In the genomic region with DNA sequence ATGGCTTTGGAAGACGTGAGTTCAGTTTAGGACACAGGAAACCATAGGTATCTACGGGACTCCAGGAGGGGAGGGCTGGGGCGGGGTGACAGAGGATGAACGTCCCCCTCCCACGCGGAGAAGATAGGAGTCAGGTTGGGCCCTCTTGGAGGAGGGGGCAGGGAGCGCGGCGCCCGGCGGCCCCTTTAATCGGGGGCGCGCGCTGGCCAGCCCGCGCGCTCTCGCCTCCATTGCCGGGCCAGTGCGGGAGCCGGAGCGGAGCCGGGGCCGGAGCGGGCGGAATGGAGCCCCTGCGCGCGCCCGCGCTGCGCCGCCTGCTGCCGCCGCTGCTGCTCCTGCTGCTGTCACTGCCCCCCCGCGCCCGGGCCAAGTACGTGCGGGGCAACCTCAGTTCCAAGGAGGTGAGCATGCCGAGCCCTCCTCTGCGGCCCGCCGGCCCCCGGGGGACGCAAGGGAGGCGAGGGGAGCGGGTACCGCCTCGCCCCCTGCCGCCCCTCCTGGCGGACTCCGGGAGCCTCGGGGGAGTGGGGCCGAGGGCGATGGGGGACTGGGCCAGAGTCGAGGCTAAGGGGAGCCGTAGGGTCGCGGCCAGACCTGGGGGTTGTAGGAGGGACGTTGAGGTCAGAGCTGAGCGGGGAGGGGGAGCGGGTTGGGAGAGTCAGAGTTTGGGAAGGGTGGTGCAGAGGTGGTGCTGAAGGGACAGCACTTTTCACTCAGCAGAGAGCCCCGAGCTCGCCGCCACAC, we compare ENCODE assay signal across 8 cellular contexts. TPM values are rescaled to one million over a fixed set of nuclear protein-coding genes. Genes with fewer than 3 reads are reported as not detected.
DNase-seq lines count a peak whose midpoint lies in the region; ATAC-seq, FAIRE-seq and TF ChIP-seq lines count a peak whose summit lies in the region.

TSS of gene TMEM145 (plus strand) at position 214 of the 744 bp plus-strand sequence. CDS start at position 282, 68 bp downstream.

- no peak within 1 kb of the TSS for H2AFZ ChIP-seq in DND-41 (ENCODE audit: low read depth, low read length)
- H2AFZ ChIP-seq in mammary epithelial cell (ENCODE audit: low read depth, low read length) = peak within 1 kb of the TSS; percentile 68

- H3K9ac ChIP-seq in DND-41 (ENCODE audit: low read depth, low read length) (peak within 1 kb of the TSS; percentile 12; the same call in 1 of the 2 replicates), mammary epithelial cell (ENCODE audit: insufficient read depth, low read length) (no peak within 1 kb of the TSS), skeletal muscle tissue (ENCODE audit: low read depth in 1 of 3, low read length in 3 of 3) (no peak within 1 kb of the TSS)

- H4K20me1 ChIP-seq in DND-41 (ENCODE audit: insufficient read depth, low read length) = peaks cover 3% of the 10 kb centered on the region
- no peaks in the 10 kb centered on the region for H4K20me1 ChIP-seq in mammary epithelial cell (ENCODE audit: insufficient read depth, low read length)

- ATAC-seq in DND-41 (ENCODE audit: insufficient read depth, low read depth) (peak; percentile 89), HG03097 (IDR thresholded peaks at IDR 0.05; ENCODE audit: low FRiP score, unreplicated experiment) (no peak)

- H3K4me3 ChIP-seq in DND-41 (ENCODE audit: low read depth in 1 of 2, low read length in 2 of 2) (peak within 1 kb of the TSS in 1 of 2 experiments; percentile 47; a peak in 2 of 4 replicates), mammary epithelial cell (replicated peaks in 1 of 3; ENCODE audit: insufficient read depth in 1 of 3, low read depth in 2 of 3, low read length in 3 of 3) (peak within 1 kb of the TSS; percentile 42 to 49 (median 42)), skeletal muscle tissue (ENCODE audit: low read length in 3 of 3) (peak within 1 kb of the TSS; percentile 17 to 67 (median 64))

- dilution Hi-C loops in mammary epithelial cell (cut with HindIII; ENCODE audit: low sequenced_read_pairs) = no loop called here

- TF ChIP-seq CTCF in DND-41 (IDR thresholded peaks at IDR 0.05; ENCODE audit: borderline replicate concordance, extremely low read depth, low read length, poor library complexity, severe bottlenecking) (peak; percentile 13), mammary epithelial cell (conservative IDR thresholded peaks at IDR 0.05 in 1 of 2, IDR thresholded peaks at IDR 0.05 in 1 of 2; ENCODE audit: extremely low read depth in 1 of 2, insufficient read depth in 1 of 2, low read depth in 1 of 2, low read length in 2 of 2) (peak in 1 of 2 donors; percentile 19)

- H3K9me3 ChIP-seq in DND-41 (ENCODE audit: insufficient read depth, low read length, severe bottlenecking) = no peaks in the 10 kb centered on the region
- no peaks in the 10 kb centered on the region for H3K9me3 ChIP-seq in mammary epithelial cell (replicated peaks; ENCODE audit: insufficient read depth, low read length)
- no peaks in the 10 kb centered on the region for H3K9me3 ChIP-seq in skeletal muscle tissue (ENCODE audit: control insufficient read depth in 3 of 3, low read length in 3 of 3)

- 0% methylated on average over 10 of the region's 67 CpGs for WGBS in mammary epithelial cell (ENCODE audit: low coverage, missing lambda C conversion rate)

- H3K4me1 ChIP-seq in DND-41 (ENCODE audit: insufficient read depth, low read length) = peaks cover 16% of the 10 kb centered on the region
- peaks cover 9% of the 10 kb centered on the region for H3K4me1 ChIP-seq in mammary epithelial cell (ENCODE audit: insufficient read depth, low read length)
- peaks cover 0 to 13% (median 9%) of the 10 kb centered on the region in 3 donors for H3K4me1 ChIP-seq in skeletal muscle tissue (ENCODE audit: control insufficient read depth in 3 of 3, insufficient read depth in 3 of 3, low read length in 3 of 3)

- H3K79me2 ChIP-seq in DND-41 (ENCODE audit: insufficient read depth, low read length) (no peaks in the 10 kb centered on the region), mammary epithelial cell (ENCODE audit: insufficient read depth, low read length) (no peaks in the 10 kb centered on the region)

- H3K27ac ChIP-seq in DND-41 (ENCODE audit: low read length) (no peak within 1 kb of the TSS), mammary epithelial cell (ENCODE audit: insufficient read depth, low read depth, low read length) (no peak within 1 kb of the TSS), skeletal muscle tissue (ENCODE audit: low read depth, low read length) (no peak within 1 kb of the TSS)

- FAIRE-seq in RCC 7860 (lab: Jason Lieb, UNC) = no peak

- CTCF ChIA-PET in mammary epithelial cell (lab: Charles Lee; ENCODE audit: low non-redundant PET) = interaction anchor here (0.7 kb wide), 1 partner anchor 991 kb away, joined by 4 read pairs; no protein-coding TSS in a partner anchor

- intact Hi-C loops in mammary epithelial cell (cut with micrococcal nuclease) = no loop called here

- BruUV-seq in mammary epithelial cell (replicated peaks; lab: Mats Ljungman, UMichigan) = no TSS peak

- in situ Hi-C loops in mammary epithelial cell (cut with MboI; ENCODE audit: low sequenced_read_pairs in 2 of 2) = no loop called here

- peak; percentile 50 for DNase-seq in DND-41
- DNase-seq in HuH-7.5 (ENCODE audit: low spot score) = peak; percentile 94
- DNase-seq in RPMI8226 = peak; percentile 65
- DNase-seq in mammary epithelial cell = peak; percentile 24
- peak; percentile 84 for DNase-seq in iPS-NIHi7 (ENCODE audit: extremely low spot score)
- DNase-seq in RCC 7860 (ENCODE audit: low spot score) = no peak

- H3K27me3 ChIP-seq in DND-41 (ENCODE audit: insufficient read depth, low read length, poor library complexity) (peaks cover 34% of the 10 kb centered on the region), mammary epithelial cell (ENCODE audit: insufficient read depth, low read length) (no peaks in the 10 kb centered on the region), skeletal muscle tissue (ENCODE audit: control insufficient read depth in 3 of 3, insufficient read depth in 3 of 3, low read length in 3 of 3) (peaks cover 22 to 31% (median 28%) of the 10 kb centered on the region in 3 donors)

- H3K4me2 ChIP-seq in DND-41 (ENCODE audit: insufficient read depth, low read length) = peak within 1 kb of the TSS; percentile 57
- peak within 1 kb of the TSS; percentile 87 for H3K4me2 ChIP-seq in mammary epithelial cell (ENCODE audit: insufficient read depth, low read depth, low read length)

- H3K36me3 ChIP-seq in DND-41 (ENCODE audit: insufficient read depth, low read length) = no peaks in the 10 kb centered on the region
- H3K36me3 ChIP-seq in mammary epithelial cell (ENCODE audit: insufficient read depth, low read length) = no peaks in the 10 kb centered on the region
- no peaks in the 10 kb centered on the region for H3K36me3 ChIP-seq in skeletal muscle tissue (ENCODE audit: control insufficient read depth in 3 of 3, insufficient read depth in 3 of 3, low read length in 3 of 3)

RNA-seq across cellular contexts. Expression of gene TMEM145, which starts in this region (rescaled TPM):
- under 1 TPM in 1 of 2 donors, not detected in 1; 0.21 TPM for total RNA-seq in mammary epithelial cell
- 0.03 TPM for polyA plus RNA-seq in mammary epithelial cell
- not detected for polyA minus RNA-seq in mammary epithelial cell
- 0.52 TPM for total RNA-seq in skeletal muscle tissue

Comparison
In these comparisons a context has a peak if more than half of its experiments do, and no peak if none do; other contexts are left out.
1. Peak in DNase-seq, H3K4me3 ChIP-seq and H3K4me2 ChIP-seq in mammary epithelial cell; RNA of the gene not detected or under 1 TPM.